Comparison of ENCODE assay signal across 1 cellular context in the genomic region with DNA sequence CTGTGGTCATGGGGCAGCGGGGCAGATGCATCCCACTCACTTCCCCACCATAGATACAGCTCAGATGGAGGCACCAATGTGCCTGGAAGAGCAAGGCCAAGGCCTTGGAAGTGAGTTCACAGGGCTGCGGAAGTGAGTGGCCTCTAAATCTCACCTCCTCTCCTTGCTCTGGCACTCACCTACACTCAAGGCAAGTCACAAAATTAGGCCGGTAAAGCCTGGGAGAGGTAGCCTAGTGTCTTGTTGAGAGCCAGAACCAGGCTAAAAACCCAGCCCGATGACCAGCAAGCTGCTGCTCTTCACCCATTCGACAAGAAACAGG.
TF ChIP-seq lines count a peak whose summit lies in the region.

No MANE protein-coding gene starts in this region.

TF ChIP-seq in H1, 55 proteins besides CTCF, POLR2A, EP300 and RAD21:
- TF ChIP-seq HDAC2 (IDR thresholded peaks at IDR 0.05; ENCODE audit: borderline replicate concordance in 1 of 2, low read depth in 2 of 2, low read length in 2 of 2) (no peak), RFX5 (IDR thresholded peaks at IDR 0.05; ENCODE audit: borderline replicate concordance, low read depth, low read length) (no peak), MAFK (IDR thresholded peaks at IDR 0.05; ENCODE audit: low read depth, low read length) (no peak), CBX5 (IDR thresholded peaks at IDR 0.05; ENCODE audit: low read depth, low read length) (no peak), CEBPB (IDR thresholded peaks at IDR 0.05; ENCODE audit: low read depth, low read length) (no peak), ASH2L (IDR thresholded peaks at IDR 0.05; ENCODE audit: low read length) (no peak), SIX5 (IDR thresholded peaks at IDR 0.05; ENCODE audit: low read depth, low read length) (no peak), FOSL1 (IDR thresholded peaks at IDR 0.05; ENCODE audit: insufficient read depth, low read depth, low read length) (no peak), NANOG (IDR thresholded peaks at IDR 0.05; ENCODE audit: insufficient read depth, low read depth, low read length, poor library complexity, severe bottlenecking) (no peak), SP4 (IDR thresholded peaks at IDR 0.05; ENCODE audit: low read length) (no peak), EGR1 (IDR thresholded peaks at IDR 0.05; ENCODE audit: borderline replicate concordance, low read depth, low read length) (no peak), TEAD4 (IDR thresholded peaks at IDR 0.05; ENCODE audit: low read depth, low read length) (no peak), YY1 (IDR thresholded peaks at IDR 0.05; ENCODE audit: low read depth, low read length) (no peak), KDM4A (IDR thresholded peaks at IDR 0.05; ENCODE audit: low read depth, low read length, severe bottlenecking) (no peak), EZH2 (IDR thresholded peaks at IDR 0.05; ENCODE audit: low read depth, low read length, severe bottlenecking) (no peak), KDM1A (IDR thresholded peaks at IDR 0.05; ENCODE audit: borderline replicate concordance, low read length) (no peak), SUZ12 (IDR thresholded peaks at IDR 0.05; ENCODE audit: low read length) (no peak)
- TF ChIP-seq, protein P1, sequence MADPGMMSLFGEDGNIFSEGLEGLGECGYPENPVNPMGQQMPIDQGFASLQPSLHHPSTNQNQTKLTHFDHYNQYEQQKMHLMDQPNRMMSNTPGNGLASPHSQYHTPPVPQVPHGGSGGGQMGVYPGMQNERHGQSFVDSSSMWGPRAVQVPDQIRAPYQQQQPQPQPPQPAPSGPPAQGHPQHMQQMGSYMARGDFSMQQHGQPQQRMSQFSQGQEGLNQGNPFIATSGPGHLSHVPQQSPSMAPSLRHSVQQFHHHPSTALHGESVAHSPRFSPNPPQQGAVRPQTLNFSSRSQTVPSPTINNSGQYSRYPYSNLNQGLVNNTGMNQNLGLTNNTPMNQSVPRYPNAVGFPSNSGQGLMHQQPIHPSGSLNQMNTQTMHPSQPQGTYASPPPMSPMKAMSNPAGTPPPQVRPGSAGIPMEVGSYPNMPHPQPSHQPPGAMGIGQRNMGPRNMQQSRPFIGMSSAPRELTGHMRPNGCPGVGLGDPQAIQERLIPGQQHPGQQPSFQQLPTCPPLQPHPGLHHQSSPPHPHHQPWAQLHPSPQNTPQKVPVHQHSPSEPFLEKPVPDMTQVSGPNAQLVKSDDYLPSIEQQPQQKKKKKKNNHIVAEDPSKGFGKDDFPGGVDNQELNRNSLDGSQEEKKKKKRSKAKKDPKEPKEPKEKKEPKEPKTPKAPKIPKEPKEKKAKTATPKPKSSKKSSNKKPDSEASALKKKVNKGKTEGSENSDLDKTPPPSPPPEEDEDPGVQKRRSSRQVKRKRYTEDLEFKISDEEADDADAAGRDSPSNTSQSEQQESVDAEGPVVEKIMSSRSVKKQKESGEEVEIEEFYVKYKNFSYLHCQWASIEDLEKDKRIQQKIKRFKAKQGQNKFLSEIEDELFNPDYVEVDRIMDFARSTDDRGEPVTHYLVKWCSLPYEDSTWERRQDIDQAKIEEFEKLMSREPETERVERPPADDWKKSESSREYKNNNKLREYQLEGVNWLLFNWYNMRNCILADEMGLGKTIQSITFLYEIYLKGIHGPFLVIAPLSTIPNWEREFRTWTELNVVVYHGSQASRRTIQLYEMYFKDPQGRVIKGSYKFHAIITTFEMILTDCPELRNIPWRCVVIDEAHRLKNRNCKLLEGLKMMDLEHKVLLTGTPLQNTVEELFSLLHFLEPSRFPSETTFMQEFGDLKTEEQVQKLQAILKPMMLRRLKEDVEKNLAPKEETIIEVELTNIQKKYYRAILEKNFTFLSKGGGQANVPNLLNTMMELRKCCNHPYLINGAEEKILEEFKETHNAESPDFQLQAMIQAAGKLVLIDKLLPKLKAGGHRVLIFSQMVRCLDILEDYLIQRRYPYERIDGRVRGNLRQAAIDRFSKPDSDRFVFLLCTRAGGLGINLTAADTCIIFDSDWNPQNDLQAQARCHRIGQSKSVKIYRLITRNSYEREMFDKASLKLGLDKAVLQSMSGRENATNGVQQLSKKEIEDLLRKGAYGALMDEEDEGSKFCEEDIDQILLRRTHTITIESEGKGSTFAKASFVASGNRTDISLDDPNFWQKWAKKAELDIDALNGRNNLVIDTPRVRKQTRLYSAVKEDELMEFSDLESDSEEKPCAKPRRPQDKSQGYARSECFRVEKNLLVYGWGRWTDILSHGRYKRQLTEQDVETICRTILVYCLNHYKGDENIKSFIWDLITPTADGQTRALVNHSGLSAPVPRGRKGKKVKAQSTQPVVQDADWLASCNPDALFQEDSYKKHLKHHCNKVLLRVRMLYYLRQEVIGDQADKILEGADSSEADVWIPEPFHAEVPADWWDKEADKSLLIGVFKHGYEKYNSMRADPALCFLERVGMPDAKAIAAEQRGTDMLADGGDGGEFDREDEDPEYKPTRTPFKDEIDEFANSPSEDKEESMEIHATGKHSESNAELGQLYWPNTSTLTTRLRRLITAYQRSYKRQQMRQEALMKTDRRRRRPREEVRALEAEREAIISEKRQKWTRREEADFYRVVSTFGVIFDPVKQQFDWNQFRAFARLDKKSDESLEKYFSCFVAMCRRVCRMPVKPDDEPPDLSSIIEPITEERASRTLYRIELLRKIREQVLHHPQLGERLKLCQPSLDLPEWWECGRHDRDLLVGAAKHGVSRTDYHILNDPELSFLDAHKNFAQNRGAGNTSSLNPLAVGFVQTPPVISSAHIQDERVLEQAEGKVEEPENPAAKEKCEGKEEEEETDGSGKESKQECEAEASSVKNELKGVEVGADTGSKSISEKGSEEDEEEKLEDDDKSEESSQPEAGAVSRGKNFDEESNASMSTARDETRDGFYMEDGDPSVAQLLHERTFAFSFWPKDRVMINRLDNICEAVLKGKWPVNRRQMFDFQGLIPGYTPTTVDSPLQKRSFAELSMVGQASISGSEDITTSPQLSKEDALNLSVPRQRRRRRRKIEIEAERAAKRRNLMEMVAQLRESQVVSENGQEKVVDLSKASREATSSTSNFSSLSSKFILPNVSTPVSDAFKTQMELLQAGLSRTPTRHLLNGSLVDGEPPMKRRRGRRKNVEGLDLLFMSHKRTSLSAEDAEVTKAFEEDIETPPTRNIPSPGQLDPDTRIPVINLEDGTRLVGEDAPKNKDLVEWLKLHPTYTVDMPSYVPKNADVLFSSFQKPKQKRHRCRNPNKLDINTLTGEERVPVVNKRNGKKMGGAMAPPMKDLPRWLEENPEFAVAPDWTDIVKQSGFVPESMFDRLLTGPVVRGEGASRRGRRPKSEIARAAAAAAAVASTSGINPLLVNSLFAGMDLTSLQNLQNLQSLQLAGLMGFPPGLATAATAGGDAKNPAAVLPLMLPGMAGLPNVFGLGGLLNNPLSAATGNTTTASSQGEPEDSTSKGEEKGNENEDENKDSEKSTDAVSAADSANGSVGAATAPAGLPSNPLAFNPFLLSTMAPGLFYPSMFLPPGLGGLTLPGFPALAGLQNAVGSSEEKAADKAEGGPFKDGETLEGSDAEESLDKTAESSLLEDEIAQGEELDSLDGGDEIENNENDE (IDR thresholded peaks at IDR 0.05; ENCODE audit: insufficient replicate concordance, low read length), result no peak
- TF ChIP-seq, protein P2, sequence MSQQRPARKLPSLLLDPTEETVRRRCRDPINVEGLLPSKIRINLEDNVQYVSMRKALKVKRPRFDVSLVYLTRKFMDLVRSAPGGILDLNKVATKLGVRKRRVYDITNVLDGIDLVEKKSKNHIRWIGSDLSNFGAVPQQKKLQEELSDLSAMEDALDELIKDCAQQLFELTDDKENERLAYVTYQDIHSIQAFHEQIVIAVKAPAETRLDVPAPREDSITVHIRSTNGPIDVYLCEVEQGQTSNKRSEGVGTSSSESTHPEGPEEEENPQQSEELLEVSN (IDR thresholded peaks at IDR 0.05), result no peak
- TF ChIP-seq, protein P3, sequence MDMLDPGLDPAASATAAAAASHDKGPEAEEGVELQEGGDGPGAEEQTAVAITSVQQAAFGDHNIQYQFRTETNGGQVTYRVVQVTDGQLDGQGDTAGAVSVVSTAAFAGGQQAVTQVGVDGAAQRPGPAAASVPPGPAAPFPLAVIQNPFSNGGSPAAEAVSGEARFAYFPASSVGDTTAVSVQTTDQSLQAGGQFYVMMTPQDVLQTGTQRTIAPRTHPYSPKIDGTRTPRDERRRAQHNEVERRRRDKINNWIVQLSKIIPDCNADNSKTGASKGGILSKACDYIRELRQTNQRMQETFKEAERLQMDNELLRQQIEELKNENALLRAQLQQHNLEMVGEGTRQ (IDR thresholded peaks at IDR 0.05; ENCODE audit: low read length), result no peak
